In the genomic region with DNA sequence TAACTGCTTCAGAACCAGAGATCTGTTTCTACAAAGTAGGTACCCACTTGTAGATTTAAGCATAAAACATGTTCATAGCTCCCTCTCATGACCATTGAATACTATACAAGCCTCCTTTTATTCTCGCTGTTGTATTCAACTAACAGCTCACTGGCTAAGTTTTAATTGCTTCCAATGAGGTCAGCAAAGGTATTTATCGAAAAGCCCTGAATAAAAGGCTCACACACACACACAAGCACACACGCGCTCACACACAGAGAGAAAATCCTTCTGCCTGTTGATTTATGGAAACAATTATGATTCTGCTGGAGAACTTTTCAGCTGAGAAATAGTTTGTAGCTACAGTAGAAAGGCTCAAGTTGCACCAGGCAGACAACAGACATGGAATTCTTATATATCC, we compare ENCODE assay signal across 8 cellular contexts. TPM values are rescaled to one million over a fixed set of nuclear protein-coding genes. Genes with fewer than 3 reads are reported as not detected.
DNase-seq lines count a peak whose midpoint lies in the region; ATAC-seq and TF ChIP-seq lines count a peak whose summit lies in the region.

A gene with protein sequence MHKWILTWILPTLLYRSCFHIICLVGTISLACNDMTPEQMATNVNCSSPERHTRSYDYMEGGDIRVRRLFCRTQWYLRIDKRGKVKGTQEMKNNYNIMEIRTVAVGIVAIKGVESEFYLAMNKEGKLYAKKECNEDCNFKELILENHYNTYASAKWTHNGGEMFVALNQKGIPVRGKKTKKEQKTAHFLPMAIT (plus strand): TSS at position 222 of the 400 bp plus-strand sequence. CDS start 1,056 bp downstream, outside the sequence.

- POLR2A ChIA-PET in CD4-positive, alpha-beta T cell (lab: Charles Lee) = no interaction called here

- no peak for DNase-seq in CD4-positive, alpha-beta T cell
- DNase-seq in Peyer's patch (no peak), fibroblast of villous mesenchyme (ENCODE audit: low read depth) (peak; percentile 94), pons (ENCODE audit: low spot score) (peak; percentile 75), NCI-H345 (lab: John Stamatoyannopoulos, UW) (no peak), HUDEP-2 (lab: John Stamatoyannopoulos, UW; ENCODE audit: unreplicated experiment in 76 of 76) (no peak)

- H3K4me3 Mint-ChIP-seq in CD4-positive, alpha-beta T cell = no peak within 1 kb of the TSS

- peaks cover 5% of the 10 kb centered on the region for H3K4me1 Mint-ChIP-seq in CD4-positive, alpha-beta T cell (ENCODE audit: low read depth)

- H3K4me3 ChIP-seq in Peyer's patch = peak within 1 kb of the TSS in 3 of 4 donors; percentile 18 to 37 (median 18)
- H3K4me3 ChIP-seq in fibroblast of villous mesenchyme (ENCODE audit: low read depth, low read length) = peak within 1 kb of the TSS; percentile 88

- no peak for TF ChIP-seq POLR2A in Peyer's patch (IDR thresholded peaks at IDR 0.05)
- TF ChIP-seq POLR2A in GM18505 (IDR thresholded peaks at IDR 0.05; ENCODE audit: borderline replicate concordance, extremely low read depth, insufficient read depth, insufficient read length) = no peak

- no peak within 1 kb of the TSS for H3K27ac ChIP-seq in CD4-positive, alpha-beta T cell (ENCODE audit: low read depth, low read length)
- H3K27ac ChIP-seq in Peyer's patch = peak within 1 kb of the TSS in 3 of 4 donors; percentile 24 to 34 (median 33)

- CTCF ChIA-PET in CD4-positive, alpha-beta T cell (lab: Charles Lee) = interaction anchor here (0.9 to 2.5 kb wide), 3 partner anchors 9 to 561 kb away, joined by 5 to 15 read pairs (median 8); no protein-coding TSS in a partner anchor

- no peaks in the 10 kb centered on the region for H3K36me3 ChIP-seq in Peyer's patch

- no peak for ATAC-seq in CD4-positive, alpha-beta T cell (ENCODE audit: poor library complexity)
- ATAC-seq in HG03139 (IDR thresholded peaks at IDR 0.05; ENCODE audit: unreplicated experiment) (no peak), GM18505 (IDR thresholded peaks at IDR 0.05; ENCODE audit: unreplicated experiment) (no peak)

- intact Hi-C loops in CD4-positive, alpha-beta T cell (cut with DNase I, micrococcal nuclease) = loop anchor here in 1 of 2 experiments (2.0 to 10.0 kb wide), 5 partner anchors 278 to 1066 kb away; no protein-coding TSS in a partner anchor

- H3K9me3 ChIP-seq in CD4-positive, alpha-beta T cell (ENCODE audit: control insufficient read depth, low read length) = no peaks in the 10 kb centered on the region
- no peaks in the 10 kb centered on the region for H3K9me3 ChIP-seq in Peyer's patch

- no peaks in the 10 kb centered on the region for H3K27me3 ChIP-seq in CD4-positive, alpha-beta T cell (ENCODE audit: control insufficient read depth, insufficient read depth, low read length)
- no peaks in the 10 kb centered on the region for H3K27me3 ChIP-seq in Peyer's patch

- no peaks in the 10 kb centered on the region for H3K9me3 Mint-ChIP-seq in CD4-positive, alpha-beta T cell

- TF ChIP-seq CTCF in CD4-positive, alpha-beta T cell (IDR thresholded peaks at IDR 0.05) = no peak
- no peak for TF ChIP-seq CTCF in Peyer's patch (IDR thresholded peaks at IDR 0.05)
- peak; percentile 39 for TF ChIP-seq CTCF in fibroblast of villous mesenchyme (IDR thresholded peaks at IDR 0.05; ENCODE audit: insufficient read depth, low read depth, low read length)

- peak within 1 kb of the TSS; percentile 67 for H3K27ac Mint-ChIP-seq in CD4-positive, alpha-beta T cell

- no peaks in the 10 kb centered on the region for H3K4me1 ChIP-seq in Peyer's patch

- peaks cover 5% of the 10 kb centered on the region for H3K36me3 Mint-ChIP-seq in CD4-positive, alpha-beta T cell (ENCODE audit: low read depth)

- peaks cover 9% of the 10 kb centered on the region for H3K27me3 Mint-ChIP-seq in CD4-positive, alpha-beta T cell

RNA-seq across cellular contexts. Expression of the gene that starts here (rescaled TPM):
- total RNA-seq in CD4-positive, alpha-beta T cell = not detected
- 10 to 100 TPM in 2 of 4 donors, 1 to 10 TPM in 2; 1.2 to 45.4 (median 10.8) TPM for total RNA-seq in Peyer's patch
- 75.7 and 369 TPM in 2 replicates for total RNA-seq in fibroblast of villous mesenchyme

Comparison
In these comparisons a context has a peak if more than half of its experiments do, and no peak if none do; other contexts are left out.
1. DNase-seq: peak in fibroblast of villous mesenchyme (single experiment) and pons (single experiment); none in CD4-positive, alpha-beta T cell (0 of 10), Peyer's patch (0 of 3), NCI-H345 (single experiment) and HUDEP-2 (0 of 76).